1 cellular context compared by ENCODE assay signal in genomic region chr16:84658690-84659089, GRCh38.
TF ChIP-seq lines count a peak whose summit lies in the region.

No MANE protein-coding gene starts in this region.

TF ChIP-seq in GM23338, 12 proteins besides CTCF, POLR2A, EP300 and RAD21 (continued from another document):
- TF ChIP-seq ZNF462 (CRISPR knock-in tag; IDR thresholded peaks at IDR 0.05) = no peak
- no peak for TF ChIP-seq JUNB (IDR thresholded peaks at IDR 0.05; ENCODE audit: unreplicated experiment)
- no peak for TF ChIP-seq ZNF114 (CRISPR knock-in tag; IDR thresholded peaks at IDR 0.05)
- TF ChIP-seq REST (IDR thresholded peaks at IDR 0.05; ENCODE audit: unreplicated experiment) = no peak
- no peak for TF ChIP-seq EZH2 (IDR thresholded peaks at IDR 0.05; ENCODE audit: low read depth, unreplicated experiment)
- TF ChIP-seq CREB1 (CRISPR knock-in tag; IDR thresholded peaks at IDR 0.05; ENCODE audit: low read depth) = no peak
TF ChIP-seq in GM23338: peak in this region for 0.
